In the genomic region with DNA sequence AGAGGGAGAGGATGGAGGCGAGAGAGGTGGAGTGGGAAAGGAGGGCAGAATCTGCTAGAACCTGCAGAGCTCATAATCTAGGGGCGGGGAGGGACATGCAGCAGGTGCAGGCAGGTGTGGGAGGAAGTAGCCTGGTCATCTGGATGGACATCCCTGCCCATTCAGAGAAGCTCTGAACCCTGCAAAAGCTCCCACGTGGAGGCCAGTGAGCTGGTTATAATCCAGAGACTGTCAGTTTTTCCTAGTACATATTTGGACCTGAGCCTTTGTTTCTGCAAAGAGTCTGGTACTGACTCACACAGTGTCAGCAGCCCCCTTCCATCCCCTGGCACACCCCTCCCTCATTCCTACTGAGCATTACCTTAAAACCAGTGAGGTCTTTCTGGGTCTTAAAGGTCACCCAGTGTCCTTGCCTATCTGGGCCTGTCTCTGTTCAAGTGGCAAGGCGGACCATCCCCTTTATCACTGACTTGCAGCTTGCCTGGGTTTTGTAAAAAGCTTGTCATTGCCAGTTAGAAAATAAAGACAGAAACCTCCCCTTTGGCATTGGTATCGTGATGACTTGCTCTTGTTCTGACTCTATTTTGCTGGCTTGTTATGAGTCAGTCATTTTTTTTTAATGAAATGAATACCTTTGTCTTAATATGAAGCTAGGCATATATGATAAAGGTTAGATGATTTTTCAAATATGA, we compare ENCODE assay signal across 8 cellular contexts. TPM values are rescaled to one million over a fixed set of nuclear protein-coding genes. Genes with fewer than 3 reads are reported as not detected.
DNase-seq lines count a peak whose midpoint lies in the region; ATAC-seq and TF ChIP-seq lines count a peak whose summit lies in the region.

No MANE protein-coding gene starts in this region.

- no peak for TF ChIP-seq CTCF in CD4-positive, alpha-beta T cell (IDR thresholded peaks at IDR 0.05)
- no peak for TF ChIP-seq CTCF in hepatocyte (IDR thresholded peaks at IDR 0.05; ENCODE audit: poor library complexity)
- TF ChIP-seq CTCF in uterus (IDR thresholded peaks at IDR 0.05): no peak

- H3K4me1 Mint-ChIP-seq in CD4-positive, alpha-beta T cell (ENCODE audit: low read depth): peaks cover 77% of the 10 kb centered on the region
- H3K4me1 Mint-ChIP-seq in activated T-cell treated with anti-CD3 and anti-CD28 coated beads, Interleukin-2, amount 50 U/mL, for 72 hours (ENCODE audit: low read depth): peaks cover 96% of the 10 kb centered on the region

- H3K79me2 ChIP-seq in hepatocyte: peaks cover 89% of the 10 kb centered on the region

- peak overlapping the region; percentile 64 for H3K4me3 Mint-ChIP-seq in CD4-positive, alpha-beta T cell
- H3K4me3 Mint-ChIP-seq in activated T-cell treated with anti-CD3 and anti-CD28 coated beads, Interleukin-2, amount 50 U/mL, for 72 hours: peak overlapping the region; percentile 85 to 93

- H3K4me3 ChIP-seq in hepatocyte: no peak overlapping the region
- H3K4me3 ChIP-seq in uterus: no peak overlapping the region

- H3K9me3 Mint-ChIP-seq in CD4-positive, alpha-beta T cell: no peaks in the 10 kb centered on the region
- no peaks in the 10 kb centered on the region for H3K9me3 Mint-ChIP-seq in activated T-cell treated with anti-CD3 and anti-CD28 coated beads, Interleukin-2, amount 50 U/mL, for 72 hours

- peak overlapping the region; percentile 68 for H3K27ac ChIP-seq in CD4-positive, alpha-beta T cell (ENCODE audit: low read depth, low read length)
- H3K27ac ChIP-seq in hepatocyte: peak overlapping the region; percentile 5
- H3K27ac ChIP-seq in uterus: peak overlapping the region in 1 of 2 donors; percentile 18

- no peaks in the 10 kb centered on the region for H3K27me3 ChIP-seq in CD4-positive, alpha-beta T cell (ENCODE audit: control insufficient read depth, insufficient read depth, low read length)
- H3K27me3 ChIP-seq in hepatocyte (no peaks in the 10 kb centered on the region), uterus (no peaks in the 10 kb centered on the region)

- 77% methylated on average over 5 of the region's 5 CpGs for WGBS in hepatocyte (ENCODE audit: low lambda C conversion rate, missing lambda C conversion rate)

- intact Hi-C loops in CD4-positive, alpha-beta T cell (cut with DNase I, micrococcal nuclease): loop anchor here in 1 of 2 experiments (10.0 kb wide), 1 partner anchor 142 kb away; no protein-coding TSS in a partner anchor
- intact Hi-C loops in uterus (cut with DNase I; ENCODE audit: low total_unique reads): no loop called here

- CTCF ChIA-PET in CD4-positive, alpha-beta T cell (lab: Charles Lee): interaction anchor here (0.7 to 2.6 kb wide), 4 partner anchors 11 to 102 kb away, joined by 3 to 10 read pairs (median 6); no protein-coding TSS in a partner anchor

- H3K36me3 ChIP-seq in hepatocyte (replicated peaks; ENCODE audit: insufficient read depth, low read depth) (no peaks in the 10 kb centered on the region), uterus (no peaks in the 10 kb centered on the region)

- H3K9me3 ChIP-seq in CD4-positive, alpha-beta T cell (ENCODE audit: control insufficient read depth, low read length): no peaks in the 10 kb centered on the region
- H3K9me3 ChIP-seq in hepatocyte (ENCODE audit: low read depth) (no peaks in the 10 kb centered on the region), uterus (no peaks in the 10 kb centered on the region)

- H3K9me2 ChIP-seq in hepatocyte (replicated peaks; ENCODE audit: insufficient read depth): no peaks in the 10 kb centered on the region

- no peak for TF ChIP-seq POLR2A in uterus (IDR thresholded peaks at IDR 0.05)

- POLR2A ChIA-PET in CD4-positive, alpha-beta T cell (lab: Charles Lee): interaction anchor here (0.5 to 3.3 kb wide), 10 partner anchors 9 to 496 kb away, joined by 3 to 21 read pairs (median 4); no protein-coding TSS in a partner anchor

- H3K4me2 ChIP-seq in hepatocyte: no peak overlapping the region

- no peak for ATAC-seq in CD4-positive, alpha-beta T cell (ENCODE audit: poor library complexity)
- peak; percentile 51 for ATAC-seq in GM19467 (IDR thresholded peaks at IDR 0.05; ENCODE audit: unreplicated experiment)
- ATAC-seq in HG03558 (IDR thresholded peaks at IDR 0.05; ENCODE audit: extremely low read depth, unreplicated experiment): peak; percentile 63
- ATAC-seq in activated T-cell treated with anti-CD3 and anti-CD28 coated beads, Interleukin-2, amount 50 U/mL, for 72 hours (replicated peaks in 1 of 2): peak; percentile 53 to 64

- DNase-seq in CD4-positive, alpha-beta T cell: no peak
- peak; percentile 71 to 79 for DNase-seq in activated T-cell treated with anti-CD3 and anti-CD28 coated beads, Interleukin-2, amount 50 U/mL, for 72 hours
- DNase-seq in hepatocyte (ENCODE audit: low spot score) (no peak), uterus (peak; percentile 16 to 17), UCSD-AML1 (lab: John Stamatoyannopoulos, UW; ENCODE audit: unreplicated experiment) (no peak), DMS79 treated with DMSO at 0.1 percent for 48 hours (lab: John Stamatoyannopoulos, UW) (no peak)

- no peaks in the 10 kb centered on the region for H4K20me1 ChIP-seq in hepatocyte (ENCODE audit: insufficient read depth, poor library complexity, severe bottlenecking)

- no peak overlapping the region for H2AFZ ChIP-seq in hepatocyte

- H3K36me3 Mint-ChIP-seq in CD4-positive, alpha-beta T cell (ENCODE audit: low read depth): no peaks in the 10 kb centered on the region
- H3K36me3 Mint-ChIP-seq in activated T-cell treated with anti-CD3 and anti-CD28 coated beads, Interleukin-2, amount 50 U/mL, for 72 hours (ENCODE audit: insufficient read depth in 2 of 2): peaks cover 2 to 6% of the 10 kb centered on the region in 2 donors

- H3K27ac Mint-ChIP-seq in CD4-positive, alpha-beta T cell: peak overlapping the region; percentile 90
- H3K27ac Mint-ChIP-seq in activated T-cell treated with anti-CD3 and anti-CD28 coated beads, Interleukin-2, amount 50 U/mL, for 72 hours: peak overlapping the region; percentile 92

- no peaks in the 10 kb centered on the region for H3K27me3 Mint-ChIP-seq in CD4-positive, alpha-beta T cell
- H3K27me3 Mint-ChIP-seq in activated T-cell treated with anti-CD3 and anti-CD28 coated beads, Interleukin-2, amount 50 U/mL, for 72 hours (ENCODE audit: low read depth): no peaks in the 10 kb centered on the region

- H3K4me1 ChIP-seq in hepatocyte (ENCODE audit: insufficient read depth): no peaks in the 10 kb centered on the region
- H3K4me1 ChIP-seq in uterus: peaks cover 0 to 4% of the 10 kb centered on the region in 2 donors

RNA-seq across cellular contexts. Expression of gene PTPRJ, which starts 26.1 kb away (rescaled TPM):
- 10 to 100 TPM; 26.6 to 28.9 TPM for total RNA-seq in CD4-positive, alpha-beta T cell
- total RNA-seq in activated T-cell treated with anti-CD3 and anti-CD28 coated beads, Interleukin-2, amount 50 U/mL, for 72 hours: 10 to 100 TPM; 36.6 to 50.6 TPM
- total RNA-seq in hepatocyte (16.4 and 21.0 TPM in 2 replicates), uterus (10 to 100 TPM in 1 of 4 donors, 1 to 10 TPM in 3; 2.1 to 22.1 (median 7.1) TPM)
- 7.5 and 9.3 TPM in 2 replicates for polyA plus RNA-seq in hepatocyte

Comparison
In these comparisons a context has a peak if more than half of its experiments do, and no peak if none do; other contexts are left out.
1. DNase-seq: peak in activated T-cell treated with anti-CD3 and anti-CD28 coated beads, Interleukin-2, amount 50 U/mL, for 72 hours (2 of 2) and uterus (2 of 2); none in CD4-positive, alpha-beta T cell (0 of 10), hepatocyte (single experiment), UCSD-AML1 (single experiment) and DMS79 treated with DMSO at 0.1 percent for 48 hours (single experiment).